Comparison of ENCODE assay signal across 25 cellular contexts in genomic region chrX:98379134-98379533, GRCh38.
A peak's percentile ranks its signal among the peaks of the same experiment; 100 is the strongest.
DNase-seq lines count a peak whose midpoint lies in the region; ATAC-seq and TF ChIP-seq lines count a peak whose summit lies in the region.
"Had no signal": no experiment of that assay in that cellular context is flagged by ENCODE, and none has a peak within 500 bp of the region (broad histone marks: within the 10 kb centered on the region; RNA-seq: fewer than 3 reads in every experiment).

No MANE protein-coding gene starts in this region.

- H3K9ac ChIP-seq in ES-I3 (ENCODE audit: low read depth, low read length) (peak overlapping the region; percentile 55; the same call in 1 of the 2 replicates), HUES6 (ENCODE audit: low read length) (peak overlapping the region; percentile 71), iPS-20b (ENCODE audit: low read depth, low read length) (peak overlapping the region; percentile 52; the same call in 1 of the 2 replicates)

- H3K4me3 ChIP-seq in HUES6 (ENCODE audit: low read depth, low read length) (peak overlapping the region; percentile 49; the same call in 1 of the 2 replicates), OCI-LY7 (ENCODE audit: low read depth, low read length, poor library complexity, severe bottlenecking) (no peak overlapping the region), iPS-20b (ENCODE audit: low read length) (0 out of 2 replicates have a peak overlapping the region, but pooled peaks have one; percentile 31)
- H3K4me3 ChIP-seq: colonic mucosa, esophagus squamous epithelium, gastrocnemius medialis, HAP-1, hepatocyte, left lung, upper lobe of left lung had no signal

- H3K4me2 ChIP-seq in OCI-LY7 (ENCODE audit: low read length) = no peak overlapping the region
- H3K4me2 ChIP-seq: hepatocyte had no signal

- no peaks in the 10 kb centered on the region for H3K9me2 ChIP-seq in OCI-LY7 (ENCODE audit: insufficient read depth, low read length)

- POLR2A ChIA-PET in OCI-LY7 (lab: Charles Lee) = no interaction called here

- no TSS peak for BruUV-seq in OCI-LY7 (replicated peaks; lab: Mats Ljungman, UMichigan)

- peak; percentile 53 for TF ChIP-seq CTCF in OCI-LY7 (conservative IDR thresholded peaks at IDR 0.05; ENCODE audit: low read length)

- no peaks in the 10 kb centered on the region for H3K36me3 ChIP-seq in ES-I3 (ENCODE audit: insufficient read depth, low read length)
- H3K36me3 ChIP-seq in HUES6 (ENCODE audit: control insufficient read depth, insufficient read depth, low read length) = no peaks in the 10 kb centered on the region
- no peaks in the 10 kb centered on the region for H3K36me3 ChIP-seq in OCI-LY7 (ENCODE audit: insufficient read depth, low read length)
- H3K36me3 ChIP-seq in iPS-20b (ENCODE audit: insufficient read depth, low read depth, low read length) = no peaks in the 10 kb centered on the region
- H3K36me3 ChIP-seq: colonic mucosa, esophagus squamous epithelium, gastrocnemius medialis, HAP-1, left lung, upper lobe of left lung had no signal

- no peak for ATAC-seq in GM21515 (IDR thresholded peaks at IDR 0.05; ENCODE audit: unreplicated experiment)
- ATAC-seq: gastrocnemius medialis, left lung had no signal

- H4K20me1 ChIP-seq in OCI-LY7 (ENCODE audit: insufficient read depth, low read length) = no peaks in the 10 kb centered on the region

- CTCF ChIA-PET in OCI-LY7 (lab: Charles Lee; ENCODE audit: unreplicated experiment) = no interaction called here

- H3K79me2 ChIP-seq in OCI-LY7 (ENCODE audit: insufficient read depth, low read depth, low read length) = no peaks in the 10 kb centered on the region
- H3K79me2 ChIP-seq: hepatocyte had no signal

- H3K27me3 ChIP-seq in HUES6 (ENCODE audit: control insufficient read depth, insufficient read depth, low read length) (no peaks in the 10 kb centered on the region), iPS-20b (ENCODE audit: insufficient read depth, low read length) (no peaks in the 10 kb centered on the region)
- H3K27me3 ChIP-seq: colonic mucosa, esophagus squamous epithelium, hepatocyte, left lung, upper lobe of left lung had no signal

- H2AFZ ChIP-seq in OCI-LY7 (ENCODE audit: low read length) = no peak overlapping the region
- H2AFZ ChIP-seq: hepatocyte had no signal

- H3K4me1 ChIP-seq in ES-I3 (ENCODE audit: insufficient read depth, low read length) (peaks cover 6% of the 10 kb centered on the region; the same call in 1 of the 2 replicates), HUES6 (ENCODE audit: control insufficient read depth, insufficient read depth, low read length) (peaks cover 24% of the 10 kb centered on the region), OCI-LY7 (ENCODE audit: insufficient read depth, low read length, poor library complexity, severe bottlenecking) (no peaks in the 10 kb centered on the region), iPS-20b (ENCODE audit: insufficient read depth, low read length) (peaks cover 4% of the 10 kb centered on the region; the same call in 1 of the 2 replicates)
- H3K4me1 ChIP-seq: colonic mucosa, esophagus squamous epithelium, gastrocnemius medialis, HAP-1, left lung, upper lobe of left lung had no signal

- H3K9me3 ChIP-seq in ES-I3 (ENCODE audit: control insufficient read depth, insufficient read depth, low read length) = peaks cover 9% of the 10 kb centered on the region
- peaks cover 15% of the 10 kb centered on the region for H3K9me3 ChIP-seq in HUES6 (ENCODE audit: control insufficient read depth, insufficient read depth, low read depth, low read length)
- no peaks in the 10 kb centered on the region for H3K9me3 ChIP-seq in OCI-LY7 (ENCODE audit: low read length)
- H3K9me3 ChIP-seq in iPS-20b (ENCODE audit: insufficient read depth, low read depth, low read length) = no peaks in the 10 kb centered on the region
- H3K9me3 ChIP-seq: gastrocnemius medialis, HAP-1 had no signal

- DNase-seq in OCI-LY7 (ENCODE audit: low spot score) (no peak), SK-N-DZ (ENCODE audit: low spot score) (no peak), NCI-H146 (lab: John Stamatoyannopoulos, UW) (no peak), NCI-H2107 treated with DMSO at 0.1 percent for 48 hours (lab: John Stamatoyannopoulos, UW; ENCODE audit: unreplicated experiment) (no peak)
- DNase-seq: activated naive CD4-positive, alpha-beta T cell treated with anti-CD3 and anti-CD28 coated beads, Interleukin-2, amount 10 ng/mL, durations not matched to agents 7 days and 5 days; amygdala; CD4-positive, CD25-positive, alpha-beta regulatory T cell; colonic mucosa; effector memory CD4-positive, alpha-beta T cell; esophagus squamous epithelium; gastrocnemius medialis; GF-D8; KG1; left lung; NCI-H1694 treated with DMSO at 0.1 percent for 48 hours; nucleus accumbens; small intestine; stimulated activated CD4-positive, alpha-beta T cell treated with anti-CD3 and anti-CD28 coated beads, Interleukin-2, amount 100 ng/mL, for 24 hours; upper lobe of left lung had no signal

- intact Hi-C loops in OCI-LY7 (cut with micrococcal nuclease; ENCODE audit: unreplicated experiment) = no loop called here

- H3K27ac ChIP-seq in HUES6 (ENCODE audit: low read depth, low read length) (peak overlapping the region; percentile 89; the same call in 1 of the 2 replicates), OCI-LY7 (ENCODE audit: low read depth, low read length, poor library complexity, severe bottlenecking) (no peak overlapping the region), iPS-20b (ENCODE audit: low read length) (peak overlapping the region; percentile 28)
- H3K27ac ChIP-seq: colonic mucosa, esophagus squamous epithelium, gastrocnemius medialis, hepatocyte, left lung, upper lobe of left lung had no signal
